ENCODE assay signal across 25 cellular contexts in the genomic region with DNA sequence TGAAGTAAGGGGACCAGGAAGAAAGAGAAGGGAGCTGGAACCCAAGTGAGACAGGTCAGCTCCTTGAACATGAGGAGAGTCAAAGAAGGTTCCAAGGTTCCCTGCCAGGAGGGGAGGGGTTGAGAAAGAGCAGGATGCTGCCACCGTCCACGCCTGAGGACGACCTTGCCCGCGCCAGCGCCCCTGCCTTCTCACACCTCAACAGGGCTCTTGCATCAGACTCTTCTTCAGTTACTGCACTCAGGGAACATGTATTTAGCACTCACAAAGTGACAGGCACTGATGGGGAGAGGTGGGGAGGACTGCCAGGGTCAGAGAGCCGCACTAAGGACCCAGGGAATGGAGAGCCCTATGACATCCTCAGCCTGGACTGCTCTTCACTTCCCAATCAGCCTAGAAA.
"Had no signal": no experiment of that assay in that cellular context is flagged by ENCODE, and none has a peak within 500 bp of the region (broad histone marks: within the 10 kb centered on the region; RNA-seq: fewer than 3 reads in every experiment).

No MANE protein-coding gene starts in this region.

- H2AFZ ChIP-seq: hepatocyte had no signal

- H3K36me3 ChIP-seq: gastroesophageal sphincter, heart left ventricle, pancreas, sigmoid colon, tibial artery had no signal

- FAIRE-seq: colon, kidney, pancreas, urothelium cell line had no signal

- H3K27me3 ChIP-seq: dorsolateral prefrontal cortex, gastroesophageal sphincter, heart left ventricle, hepatocyte, pancreas, sigmoid colon, testis, tibial artery had no signal

- H3K4me3 ChIP-seq: dorsolateral prefrontal cortex, gastroesophageal sphincter, heart left ventricle, hepatocyte, mucosa of descending colon, pancreas, sigmoid colon, testis, tibial artery had no signal

- H3K4me1 ChIP-seq: gastroesophageal sphincter, pancreas, sigmoid colon, testis had no signal

- H3K27ac ChIP-seq: dorsolateral prefrontal cortex, epithelial cell of prostate, gastroesophageal sphincter, heart left ventricle, hepatocyte, pancreas, sigmoid colon, testis, tibial artery had no signal

- H3K4me2 ChIP-seq: hepatocyte had no signal

- ATAC-seq: esophagus mucosa; gastroesophageal sphincter; heart left ventricle; left lobe of liver; mucosa of descending colon; pancreas; stimulated activated memory B cell treated with anti-CD40 and anti-IgM and Interleukin-4, amounts not matched to agents 10 μg/mL and 1 μg/mL and 100 μg/mL, for 72 hours; stimulated activated naive CD8-positive, alpha-beta T cell treated with anti-CD3 and anti-CD28 coated beads, Interleukin-15, Interleukin-2, amounts not matched to agents 100 U/mL and 50 U/mL, for 24 hours had no signal

- DNase-seq: dorsolateral prefrontal cortex; effector CD4-positive, alpha-beta T cell; foreskin fibroblast; heart left ventricle; kidney; mesenchymal stem cell; mucosa of descending colon; naive B cell; occipital lobe; pancreas; sigmoid colon; stimulated activated CD4-positive, alpha-beta T cell treated with anti-CD3 and anti-CD28 coated beads, Interleukin-2, amount 100 ng/mL, for 24 hours; stimulated activated CD4-positive, alpha-beta T cell treated with anti-CD3 and anti-CD28 coated beads, Interleukin-4, amount 100 ng/mL, for 24 hours; stimulated activated naive CD8-positive, alpha-beta T cell treated with anti-CD3 and anti-CD28 coated beads, Interleukin-15, Interleukin-2, amounts not matched to agents 100 U/mL and 50 U/mL, for 24 hours; substantia nigra; testis; tibial artery had no signal

- H3K79me2 ChIP-seq: hepatocyte had no signal

- H3K9me3 ChIP-seq: gastroesophageal sphincter, mucosa of descending colon, pancreas, sigmoid colon, testis, tibial artery had no signal
